ENCODE assay signal across 20 cellular contexts in the genomic region with DNA sequence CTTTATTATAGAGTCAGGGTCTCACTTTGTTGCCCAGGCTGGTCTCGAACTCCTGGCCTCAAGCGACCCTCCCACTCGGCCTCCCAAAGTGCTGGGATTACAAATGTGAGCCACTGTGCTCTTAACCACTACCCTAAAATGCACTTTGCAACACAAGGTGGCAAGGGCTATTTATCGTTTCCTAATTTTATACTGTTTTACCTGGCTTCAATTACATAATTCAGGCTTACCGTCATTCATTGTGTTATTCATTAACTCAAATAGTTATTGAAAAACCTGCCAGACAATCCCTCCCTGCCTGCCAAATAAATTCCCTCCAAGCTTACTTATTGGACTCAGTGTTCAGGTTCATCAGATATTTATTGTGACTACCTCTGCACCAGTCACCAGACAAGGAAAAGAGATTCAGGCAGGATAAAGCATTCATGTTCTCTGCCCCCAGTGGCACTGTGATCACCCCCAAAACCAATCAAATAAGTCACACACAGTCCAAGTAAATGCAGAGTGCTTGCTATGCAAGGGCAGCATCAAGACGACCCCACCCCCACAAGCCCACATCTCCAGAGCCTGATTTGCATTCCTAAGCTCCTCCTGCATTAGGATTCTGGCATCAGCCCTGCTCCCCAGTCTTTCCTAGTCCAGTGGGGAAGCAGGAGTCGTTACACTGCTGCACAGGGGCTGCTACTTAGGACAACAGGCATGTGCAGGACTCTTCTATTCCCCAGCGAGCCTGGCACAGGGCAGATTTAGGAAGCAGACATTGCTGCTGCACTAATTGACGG. TPM values are rescaled to one million over a fixed set of nuclear protein-coding genes. Genes with fewer than 3 reads are reported as not detected.
DNase-seq lines count a peak whose midpoint lies in the region; ATAC-seq, FAIRE-seq and TF ChIP-seq lines count a peak whose summit lies in the region.
"Had no signal": no experiment of that assay in that cellular context is flagged by ENCODE, and none has a peak within 500 bp of the region (broad histone marks: within the 10 kb centered on the region; RNA-seq: fewer than 3 reads in every experiment).

No MANE protein-coding gene starts in this region.

- peak; percentile 51 for ATAC-seq in IMR-90 (ENCODE audit: low read depth)
- ATAC-seq in left lung = peak; percentile 51
- no peak for ATAC-seq in HG02759 (IDR thresholded peaks at IDR 0.05; ENCODE audit: unreplicated experiment)
- no peak for ATAC-seq in stimulated activated memory B cell treated with anti-CD40 and anti-IgM and Interleukin-4, amounts not matched to agents 10 μg/mL and 1 μg/mL and 100 μg/mL, for 72 hours
- ATAC-seq: T-cell had no signal

- H3K9me1 ChIP-seq in IMR-90 (ENCODE audit: insufficient read depth, low read length) = peaks cover 4% of the 10 kb centered on the region

- no peak overlapping the region for H2BK15ac ChIP-seq in IMR-90 (ENCODE audit: low read depth, low read length)

- peak; percentile 37 for FAIRE-seq in endometrium (lab: Jason Lieb, UNC)
- FAIRE-seq: GM18507 had no signal

- no peak overlapping the region for H3K23ac ChIP-seq in IMR-90 (ENCODE audit: low read depth, low read length)

- no peak overlapping the region for H2BK5ac ChIP-seq in IMR-90 (ENCODE audit: low read depth, low read length, poor library complexity, severe bottlenecking)

- DNase-seq in IMR-90 = no peak
- DNase-seq in left lung = no peak
- peak; percentile 25 for DNase-seq in sigmoid colon
- no peak for DNase-seq in uterus
- DNase-seq in EL = no peak
- DNase-seq: DMS153, foreskin fibroblast, HFFc6, NCI-H1048, NCI-H2107, NCI-H774, T-cell had no signal

- WGBS in IMR-90 (ENCODE audit: extremely low coverage in 2 of 2, insufficient read length in 1 of 2), 2 experiments = 84% methylated on average over 6 of the region's 9 CpGs; no CpG with 5 or more reads in 1 of the 2 experiments
- WGBS in sigmoid colon, 2 donors = 28 to 64% methylated on average over 9 of the region's 9 CpGs

- peak overlapping the region; percentile 63 for H2AK9ac ChIP-seq in IMR-90 (replicated peaks; ENCODE audit: low read depth, low read length, poor library complexity)

- H3K4me3 ChIP-seq in IMR-90 (ENCODE audit: insufficient read depth, low read depth, low read length) = no peak overlapping the region
- H3K4me3 ChIP-seq in left lung = no peak overlapping the region
- H3K4me3 ChIP-seq in sigmoid colon = no peak overlapping the region
- no peak overlapping the region for H3K4me3 ChIP-seq in uterus
- H3K4me3 ChIP-seq: BLaER1, smooth muscle cell, tibial nerve had no signal

- H3K56ac ChIP-seq in IMR-90 (ENCODE audit: extremely low read depth, insufficient read depth, low read length) = no peak overlapping the region

- TF ChIP-seq EP300 in sigmoid colon (IDR thresholded peaks at IDR 0.05) = no peak

- peaks cover 8% of the 10 kb centered on the region; the same call in 1 of the 2 replicates for H4K20me1 ChIP-seq in IMR-90 (ENCODE audit: insufficient read depth, low read length)
- H4K20me1 ChIP-seq: BLaER1 had no signal

- no peak overlapping the region for H2BK120ac ChIP-seq in IMR-90 (ENCODE audit: low read depth, low read length)

- no peak overlapping the region for H4K91ac ChIP-seq in IMR-90 (ENCODE audit: insufficient read depth, low read depth, low read length)

- no peak overlapping the region for H2AK5ac ChIP-seq in IMR-90 (ENCODE audit: low read depth, low read length)

- no peak overlapping the region for H3K4ac ChIP-seq in IMR-90 (ENCODE audit: low read depth, low read length)

- no peak overlapping the region for H3K27ac ChIP-seq in IMR-90 (ENCODE audit: insufficient read depth, low read length)
- H3K27ac ChIP-seq in left lung = peak overlapping the region in 1 of 2 donors; percentile 48
- H3K27ac ChIP-seq in sigmoid colon = no peak overlapping the region
- no peak overlapping the region for H3K27ac ChIP-seq in uterus
- H3K27ac ChIP-seq: BLaER1 had no signal

- H3K79me1 ChIP-seq in IMR-90 (ENCODE audit: low read depth in 1 of 2, low read length in 2 of 2) = peaks cover 25 to 29% of the 10 kb centered on the region in 2 experiments

- no TSS peak for BruUV-seq in IMR-90 (replicated peaks; lab: Mats Ljungman, UMichigan)

- no peaks in the 10 kb centered on the region for H3K27me3 ChIP-seq in IMR-90 (ENCODE audit: control insufficient read depth, insufficient read depth, low read length)
- H3K27me3 ChIP-seq in left lung = no peaks in the 10 kb centered on the region
- no peaks in the 10 kb centered on the region for H3K27me3 ChIP-seq in sigmoid colon
- H3K27me3 ChIP-seq in uterus = no peaks in the 10 kb centered on the region
- H3K27me3 ChIP-seq: BLaER1, tibial nerve had no signal

- no peak overlapping the region for H4K5ac ChIP-seq in IMR-90 (ENCODE audit: low read depth, low read length)

- H3K9me3 Mint-ChIP-seq in stimulated activated memory B cell treated with anti-CD40 and anti-IgM and Interleukin-4, amounts not matched to agents 10 μg/mL and 1 μg/mL and 100 μg/mL, for 72 hours = no peaks in the 10 kb centered on the region
- H3K9me3 Mint-ChIP-seq: central memory CD8-positive, alpha-beta T cell; HFFc6; T-cell had no signal

- no peak for TF ChIP-seq RAD21 in IMR-90 (IDR thresholded peaks at IDR 0.05; ENCODE audit: low read length)

- H3K4me1 ChIP-seq in IMR-90 (ENCODE audit: control insufficient read depth, insufficient read depth, low read length) = peaks cover 3% of the 10 kb centered on the region
- peaks cover 10 to 19% of the 10 kb centered on the region in 2 donors for H3K4me1 ChIP-seq in left lung
- peaks cover 0 to 12% (median 10%) of the 10 kb centered on the region in 4 donors for H3K4me1 ChIP-seq in sigmoid colon
- H3K4me1 ChIP-seq in uterus = peaks cover 0 to 4% of the 10 kb centered on the region in 2 donors

- H3K4me3 Mint-ChIP-seq in stimulated activated memory B cell treated with anti-CD40 and anti-IgM and Interleukin-4, amounts not matched to agents 10 μg/mL and 1 μg/mL and 100 μg/mL, for 72 hours = no peak overlapping the region
- H3K4me3 Mint-ChIP-seq: central memory CD8-positive, alpha-beta T cell; HFFc6; T-cell had no signal

- H3K36me3 Mint-ChIP-seq in stimulated activated memory B cell treated with anti-CD40 and anti-IgM and Interleukin-4, amounts not matched to agents 10 μg/mL and 1 μg/mL and 100 μg/mL, for 72 hours = peaks cover 13% of the 10 kb centered on the region
- H3K36me3 Mint-ChIP-seq: T-cell had no signal

- H3K36me3 ChIP-seq in IMR-90 (ENCODE audit: control insufficient read depth, insufficient read depth, low read length) (peaks cover 34% of the 10 kb centered on the region), left lung (peaks cover 0 to 17% of the 10 kb centered on the region in 2 donors), sigmoid colon (peaks cover 0 to 27% (median 3%) of the 10 kb centered on the region in 4 donors), uterus (no peaks in the 10 kb centered on the region)

- in situ Hi-C loops in IMR-90 (cut with MboI; ENCODE audit: low sequenced_read_pairs) = no loop called here

- no peak overlapping the region for H4K8ac ChIP-seq in IMR-90 (ENCODE audit: low read depth in 2 of 2, low read length in 2 of 2)

- dilution Hi-C loops in IMR-90 (cut with HindIII; ENCODE audit: low sequenced_read_pairs, unreplicated experiment) = no loop called here

- H3K4me1 Mint-ChIP-seq in stimulated activated memory B cell treated with anti-CD40 and anti-IgM and Interleukin-4, amounts not matched to agents 10 μg/mL and 1 μg/mL and 100 μg/mL, for 72 hours = peaks cover 12% of the 10 kb centered on the region
- H3K4me1 Mint-ChIP-seq: central memory CD8-positive, alpha-beta T cell; T-cell had no signal

- CTCF ChIA-PET in IMR-90 (lab: Yijun Ruan, JAX) = interaction anchor here (0.9 kb wide), 1 partner anchor 27 kb away, joined by 8 read pairs; no protein-coding TSS in a partner anchor

- no peak overlapping the region for H2BK20ac ChIP-seq in IMR-90 (ENCODE audit: low read depth, low read length)

- H2AFZ ChIP-seq in IMR-90 (replicated peaks; ENCODE audit: low read length, poor library complexity) = peak overlapping the region; percentile 19

- no peak overlapping the region for H3K4me2 ChIP-seq in IMR-90 (ENCODE audit: low read depth, low read length)
- H3K4me2 ChIP-seq: BLaER1, smooth muscle cell had no signal

- H3K14ac ChIP-seq in IMR-90 (replicated peaks; ENCODE audit: low read depth, low read length) = no peak overlapping the region

- POLR2A ChIA-PET in IMR-90 (lab: Charles Lee; ENCODE audit: unreplicated experiment) = interaction anchor here (0.5 kb wide), 1 partner anchor 130 kb away, joined by 4 read pairs; a partner anchor contains a TSS

- no peak for TF ChIP-seq CTCF in IMR-90 (conservative IDR thresholded peaks at IDR 0.05; ENCODE audit: low read depth, low read length)
- TF ChIP-seq CTCF in left lung (IDR thresholded peaks at IDR 0.05) = no peak
- TF ChIP-seq CTCF in sigmoid colon (IDR thresholded peaks at IDR 0.05) = no peak
- TF ChIP-seq CTCF in uterus (IDR thresholded peaks at IDR 0.05) = no peak

- H3K27ac Mint-ChIP-seq in stimulated activated memory B cell treated with anti-CD40 and anti-IgM and Interleukin-4, amounts not matched to agents 10 μg/mL and 1 μg/mL and 100 μg/mL, for 72 hours = no peak overlapping the region
- H3K27ac Mint-ChIP-seq: HFFc6, T-cell had no signal

- no peaks in the 10 kb centered on the region for H3K27me3 Mint-ChIP-seq in stimulated activated memory B cell treated with anti-CD40 and anti-IgM and Interleukin-4, amounts not matched to agents 10 μg/mL and 1 μg/mL and 100 μg/mL, for 72 hours
- H3K27me3 Mint-ChIP-seq: central memory CD8-positive, alpha-beta T cell; T-cell had no signal

- intact Hi-C loops in IMR-90 (cut with micrococcal nuclease) = no loop called here
- intact Hi-C loops in left lung (cut with DNase I) = no loop called here
- intact Hi-C loops in sigmoid colon (cut with DNase I) = no loop called here
- intact Hi-C loops in uterus (cut with DNase I; ENCODE audit: low total_unique reads) = no loop called here

- H3K9me3 ChIP-seq in IMR-90 (ENCODE audit: control insufficient read depth, insufficient read depth, low read length) = no peaks in the 10 kb centered on the region
- H3K9me3 ChIP-seq in left lung = no peaks in the 10 kb centered on the region
- H3K9me3 ChIP-seq in sigmoid colon = no peaks in the 10 kb centered on the region
- no peaks in the 10 kb centered on the region for H3K9me3 ChIP-seq in uterus
- H3K9me3 ChIP-seq: BLaER1, tibial nerve had no signal

- no peak overlapping the region for H3K9ac ChIP-seq in IMR-90 (ENCODE audit: low read depth, low read length)
- H3K9ac ChIP-seq: BLaER1 had no signal

- TF ChIP-seq POLR2A in IMR-90 (IDR thresholded peaks at IDR 0.05; ENCODE audit: low read depth, low read length) (no peak), sigmoid colon (IDR thresholded peaks at IDR 0.05) (no peak), uterus (IDR thresholded peaks at IDR 0.05) (no peak)

- no peak overlapping the region for H3K18ac ChIP-seq in IMR-90 (ENCODE audit: low read depth, low read length)

RNA-seq across cellular contexts. Expression of a gene that starts 8.1 kb away (rescaled TPM):
- total RNA-seq in IMR-90 (2012; rRNA removed) (8.3 and 9.0 TPM in 2 replicates), left lung (10 to 100 TPM; 11.3 to 15.9 TPM), sigmoid colon (1 to 10 TPM; 4.3 to 9.4 (median 6.4) TPM), uterus (10 to 100 TPM in 2 of 4 donors, 1 to 10 TPM in 2; 4.7 to 20.1 (median 9.9) TPM)
- polyA plus RNA-seq in IMR-90 (2012; rRNA removed) (12.0 and 12.9 TPM in 2 replicates), sigmoid colon (1 to 10 TPM in 2 of 3 donors, under 1 TPM in 1; 0.92 to 3.0 (median 1.2) TPM)
- polyA plus RNA-seq in IMR-90 (2012; cell fraction: cytosol; rRNA removed) = 7.6 and 16.9 TPM in 2 replicates
- 33.3 and 47.8 TPM in 2 replicates for polyA plus RNA-seq in IMR-90 (2012; cell fraction: nucleus; rRNA removed; ENCODE audit: low replicate concordance)

RNA-seq across cellular contexts. Expression of a gene that starts 8.1 kb away (rescaled TPM):
- total RNA-seq in IMR-90 (2012; rRNA removed) (3.9 and 5.0 TPM in 2 replicates), left lung (1 to 10 TPM in 1 of 2 donors, under 1 TPM in 1; 0.97 to 1.2 TPM), sigmoid colon (not detected), uterus (1 to 10 TPM in 1 of 4 donors, not detected in 3; 1.1 TPM)
- polyA plus RNA-seq in IMR-90 (2012; rRNA removed) (2.2 and 2.4 TPM in 2 replicates), sigmoid colon (1 to 10 TPM in 1 of 3 donors, under 1 TPM in 1, not detected in 1; 0.46 to 1.9 TPM)
- 0.52 and 0.65 TPM in 2 replicates for polyA plus RNA-seq in IMR-90 (2012; cell fraction: cytosol; rRNA removed)
- 0.39 and 0.96 TPM in 2 replicates for polyA plus RNA-seq in IMR-90 (2012; cell fraction: nucleus; rRNA removed; ENCODE audit: low replicate concordance)
- total RNA-seq: tibial nerve had no signal

RNA-seq across cellular contexts. Expression of a gene that starts 38.8 kb away (rescaled TPM):
- total RNA-seq in IMR-90 (2012; rRNA removed) (93.0 and 194 TPM in 2 replicates), left lung (100 to 1,000 TPM in 1 of 2 donors, 10 to 100 TPM in 1; 50.7 to 126 TPM), sigmoid colon (10 to 100 TPM; 30.7 to 37.5 (median 36.3) TPM), uterus (100 to 1,000 TPM in 1 of 4 donors, 10 to 100 TPM in 3; 34.6 to 100 (median 78.2) TPM)
- polyA plus RNA-seq in IMR-90 (2012; rRNA removed) (179 and 273 TPM in 2 replicates), sigmoid colon (100 to 1,000 TPM in 1 of 3 donors, 10 to 100 TPM in 2; 61.3 to 175 (median 97.1) TPM)
- 28.5 and 67.8 TPM in 2 replicates for polyA plus RNA-seq in IMR-90 (2012; cell fraction: cytosol; rRNA removed)
- polyA plus RNA-seq in IMR-90 (2012; cell fraction: nucleus; rRNA removed; ENCODE audit: low replicate concordance) = 11.0 and 55.5 TPM in 2 replicates

RNA-seq across cellular contexts. Expression of a gene that starts 47.6 kb away (rescaled TPM):
- 57.2 and 69.7 TPM in 2 replicates for total RNA-seq in IMR-90 (2012; rRNA removed)
- polyA plus RNA-seq in IMR-90 (2012; rRNA removed) = 69.1 and 80.0 TPM in 2 replicates
- 89.0 and 279 TPM in 2 replicates for polyA plus RNA-seq in IMR-90 (2012; cell fraction: cytosol; rRNA removed)
- 122 and 153 TPM in 2 replicates for polyA plus RNA-seq in IMR-90 (2012; cell fraction: nucleus; rRNA removed; ENCODE audit: low replicate concordance)
- total RNA-seq in left lung = 10 to 100 TPM; 44.5 to 45.0 TPM
- total RNA-seq in sigmoid colon = 100 to 1,000 TPM; 106 to 150 (median 121) TPM
- polyA plus RNA-seq in sigmoid colon = 10 to 100 TPM; 26.1 to 38.4 (median 36.1) TPM
- total RNA-seq in uterus = 100 to 1,000 TPM in 1 of 4 donors, 10 to 100 TPM in 3; 51.5 to 106 (median 63.7) TPM

Comparison
In these comparisons a context has a peak if more than half of its experiments do, and no peak if none do; other contexts are left out.
1. ATAC-seq: peak in IMR-90 (single experiment) and left lung (single experiment); none in HG02759 (single experiment) and stimulated activated memory B cell treated with anti-CD40 and anti-IgM and Interleukin-4, amounts not matched to agents 10 μg/mL and 1 μg/mL and 100 μg/mL, for 72 hours (single experiment).